Comparison of ENCODE assay signal across 31 cellular contexts in genomic region chr10:37703833-37704382, GRCh38.
"Had no signal": no experiment of that assay in that cellular context is flagged by ENCODE, and none has a peak within 500 bp of the region (broad histone marks: within the 10 kb centered on the region; RNA-seq: fewer than 3 reads in every experiment).

No MANE protein-coding gene starts in this region.

- H3K36me3 ChIP-seq: breast epithelium, heart left ventricle, left lung, pancreas, sigmoid colon, transverse colon, WERI-Rb-1 had no signal

- ATAC-seq: activated naive CD8-positive, alpha-beta T cell treated with anti-CD3 and anti-CD28 coated beads, Interleukin-2, amount 50 U/mL, for 24 hours; activated T-cell treated with anti-CD3 and anti-CD28 coated beads, Interleukin-2, amount 50 U/mL, for 4 hours; esophagus mucosa; heart left ventricle; left lung; naive thymus-derived CD8-positive, alpha-beta T cell; pancreas; psoas muscle; stimulated activated naive B cell treated with anti-CD40 and anti-IgM and Interleukin-4, amounts not matched to agents 10 μg/mL and 1 μg/mL and 100 μg/mL, for 72 hours had no signal

- H3K9me3 ChIP-seq: pancreas, psoas muscle, transverse colon had no signal

- H3K4me1 Mint-ChIP-seq: activated CD4-positive, alpha-beta T cell treated with anti-CD3 and anti-CD28 coated beads, Interleukin-2, amount 10 ng/mL, durations not matched to agents 24 days and 14 days; activated naive CD4-positive, alpha-beta T cell treated with anti-CD3 and anti-CD28 coated beads, Interleukin-2, amount 50 U/mL, for 24 hours; activated naive CD8-positive, alpha-beta T cell treated with anti-CD3 and anti-CD28 coated beads, Interleukin-2, amount 50 U/mL, for 24 hours; endodermal cell; naive thymus-derived CD8-positive, alpha-beta T cell; neural crest cell; stimulated activated naive B cell treated with anti-CD40 and anti-IgM and Interleukin-4, amounts not matched to agents 10 μg/mL and 1 μg/mL and 100 μg/mL, for 72 hours had no signal

- DNase-seq: activated CD4-positive, alpha-beta memory T cell treated with anti-CD3 and anti-CD28 coated beads for 36 hours; activated CD4-positive, alpha-beta T cell treated with anti-CD3 and anti-CD28 coated beads, Interleukin-2, amount 10 ng/mL, durations not matched to agents 24 days and 14 days; activated CD4-positive, CD25-positive, alpha-beta regulatory T cell treated with anti-CD3 and anti-CD28 coated beads, Interleukin-2, amount 50 U/mL, for 72 hours; activated naive CD8-positive, alpha-beta T cell treated with anti-CD3 and anti-CD28 coated beads, Interleukin-2, amount 50 U/mL, for 24 hours; activated T-cell treated with anti-CD3 and anti-CD28 coated beads, Interleukin-2, amount 50 U/mL, for 4 hours; amygdala; central memory CD4-positive, alpha-beta T cell; endodermal cell; foreskin fibroblast; heart left ventricle; mesendoderm; naive thymus-derived CD8-positive, alpha-beta T cell; nucleus accumbens; psoas muscle; small intestine; stimulated activated CD4-positive, alpha-beta T cell treated with anti-CD3 and anti-CD28 coated beads, Interleukin-2, amount 100 ng/mL, for 24 hours; stimulated activated naive B cell treated with anti-CD40 and anti-IgM and Interleukin-4, amounts not matched to agents 10 μg/mL and 1 μg/mL and 100 μg/mL, for 72 hours; T-helper 9 cell; transverse colon; WERI-Rb-1 had no signal

- H3K4me1 ChIP-seq: breast epithelium, heart left ventricle, left lung, pancreas, psoas muscle, sigmoid colon, transverse colon had no signal

- H3K27me3 ChIP-seq: breast epithelium, heart left ventricle, left lung, pancreas, sigmoid colon, transverse colon had no signal

- H3K36me3 Mint-ChIP-seq: activated CD4-positive, alpha-beta memory T cell treated with anti-CD3 and anti-CD28 coated beads for 36 hours; activated naive CD4-positive, alpha-beta T cell treated with anti-CD3 and anti-CD28 coated beads, Interleukin-2, amount 50 U/mL, for 24 hours; naive thymus-derived CD8-positive, alpha-beta T cell had no signal

- H3K27me3 Mint-ChIP-seq: activated CD4-positive, alpha-beta memory T cell treated with anti-CD3 and anti-CD28 coated beads for 36 hours; activated CD4-positive, alpha-beta T cell treated with anti-CD3 and anti-CD28 coated beads, Interleukin-2, amount 10 ng/mL, durations not matched to agents 24 days and 14 days; dendritic cell treated with granulocyte-macrophage colony-stimulating factor and Interleukin-4, amounts not matched to agents 40 ng/mL and 50 ng/mL, for 4 days; stimulated activated naive B cell treated with anti-CD40 and anti-IgM and Interleukin-4, amounts not matched to agents 10 μg/mL and 1 μg/mL and 100 μg/mL, for 72 hours had no signal

- H3K27ac ChIP-seq: breast epithelium, heart left ventricle, left lung, pancreas, psoas muscle, sigmoid colon, transverse colon, WERI-Rb-1 had no signal

- H3K4me3 Mint-ChIP-seq: activated CD4-positive, alpha-beta memory T cell treated with anti-CD3 and anti-CD28 coated beads for 36 hours; activated CD4-positive, alpha-beta T cell treated with anti-CD3 and anti-CD28 coated beads, Interleukin-2, amount 10 ng/mL, durations not matched to agents 24 days and 14 days; activated naive CD4-positive, alpha-beta T cell treated with anti-CD3 and anti-CD28 coated beads, Interleukin-2, amount 50 U/mL, for 24 hours; activated naive CD8-positive, alpha-beta T cell treated with anti-CD3 and anti-CD28 coated beads, Interleukin-2, amount 50 U/mL, for 24 hours; activated T-cell treated with anti-CD3 and anti-CD28 coated beads, Interleukin-2, amount 50 U/mL, for 4 hours; dendritic cell treated with granulocyte-macrophage colony-stimulating factor and Interleukin-4, amounts not matched to agents 40 ng/mL and 50 ng/mL, for 4 days; endodermal cell; naive thymus-derived CD8-positive, alpha-beta T cell; neural crest cell; stimulated activated naive B cell treated with anti-CD40 and anti-IgM and Interleukin-4, amounts not matched to agents 10 μg/mL and 1 μg/mL and 100 μg/mL, for 72 hours; T-helper 1 cell treated with Interleukin-12 subunit alpha and Interleukin-12 subunit beta and Interleukin-4 antibody, amounts not matched to agents 30 μg/mL and 1 μg/mL, for 36 hours had no signal

- H3K4me3 ChIP-seq: breast epithelium, heart left ventricle, left lung, lung, pancreas, psoas muscle, sigmoid colon, transverse colon had no signal

- H3K27ac Mint-ChIP-seq: activated CD4-positive, alpha-beta memory T cell treated with anti-CD3 and anti-CD28 coated beads for 36 hours; activated CD4-positive, alpha-beta T cell treated with anti-CD3 and anti-CD28 coated beads, Interleukin-2, amount 10 ng/mL, durations not matched to agents 24 days and 14 days; activated naive CD4-positive, alpha-beta T cell treated with anti-CD3 and anti-CD28 coated beads, Interleukin-2, amount 50 U/mL, for 24 hours; activated naive CD8-positive, alpha-beta T cell treated with anti-CD3 and anti-CD28 coated beads, Interleukin-2, amount 50 U/mL, for 24 hours; activated T-helper 2 cell treated with anti-CD3 and anti-CD28 coated beads, Interferon-gamma antibody, Interleukin-2, Interleukin-4, amounts not matched to agents 10 μg/mL and 5 μg/mL and 100 μg/mL, durations not matched to agents 14 hours and 24 hours and 36 hours; dendritic cell treated with granulocyte-macrophage colony-stimulating factor and Interleukin-4, amounts not matched to agents 40 ng/mL and 50 ng/mL, for 4 days; endodermal cell; naive thymus-derived CD8-positive, alpha-beta T cell; stimulated activated naive B cell treated with anti-CD40 and anti-IgM and Interleukin-4, amounts not matched to agents 10 μg/mL and 1 μg/mL and 100 μg/mL, for 72 hours; T-helper 1 cell treated with Interleukin-12 subunit alpha and Interleukin-12 subunit beta and Interleukin-4 antibody, amounts not matched to agents 30 μg/mL and 1 μg/mL, for 36 hours had no signal
